Comparison of ENCODE assay signal across 17 cellular contexts in the genomic region with DNA sequence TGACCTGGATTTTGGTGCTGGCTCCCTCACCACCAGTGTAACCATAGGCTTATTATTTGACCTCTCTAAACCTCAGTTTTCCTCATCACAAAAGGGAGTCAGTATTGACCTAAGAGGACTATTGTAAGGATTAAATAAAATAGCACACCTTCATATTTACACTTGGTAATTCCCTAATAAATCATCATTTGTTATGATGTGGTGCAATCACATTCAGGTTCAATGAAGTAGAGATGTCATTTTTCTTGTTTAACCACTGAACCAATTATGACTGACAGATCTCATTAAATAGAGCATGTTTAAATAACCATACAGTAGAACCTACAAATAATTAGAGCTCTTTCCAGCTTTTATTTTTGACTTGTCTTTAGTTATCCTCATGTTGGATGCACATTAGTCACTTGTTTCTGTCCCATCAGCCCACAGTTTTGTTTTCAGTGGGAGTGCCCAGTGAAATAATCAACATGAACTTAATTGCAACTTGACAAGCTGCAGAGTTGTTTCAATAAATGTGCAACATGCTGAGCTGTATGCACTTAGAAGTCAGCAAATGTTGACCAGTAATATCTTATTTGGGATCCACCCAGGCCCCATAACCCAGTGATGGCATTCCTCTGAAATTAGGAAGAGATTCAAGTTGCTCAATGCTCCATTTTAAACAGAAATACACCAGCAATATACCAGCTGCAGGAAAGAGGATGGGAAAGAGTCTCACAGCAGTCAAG.
DNase-seq lines count a peak whose midpoint lies in the region; ATAC-seq, FAIRE-seq and TF ChIP-seq lines count a peak whose summit lies in the region.
"Had no signal": no experiment of that assay in that cellular context is flagged by ENCODE, and none has a peak within 500 bp of the region (broad histone marks: within the 10 kb centered on the region; RNA-seq: fewer than 3 reads in every experiment).

No MANE protein-coding gene starts in this region.

- H3K27ac ChIP-seq in astrocyte (ENCODE audit: low read depth, low read length) (no peak overlapping the region), upper lobe of left lung (no peak overlapping the region)
- H3K27ac ChIP-seq: BLaER1 had no signal

- H3K79me2 ChIP-seq in astrocyte (ENCODE audit: insufficient read depth, low read length), result no peaks in the 10 kb centered on the region

- H3K36me3 Mint-ChIP-seq in astrocyte (ENCODE audit: low read depth, unreplicated experiment), result no peaks in the 10 kb centered on the region
- H3K36me3 Mint-ChIP-seq: CD8-positive, alpha-beta memory T cell had no signal

- TF ChIP-seq EP300 in upper lobe of left lung (IDR thresholded peaks at IDR 0.05), result no peak

- no peaks in the 10 kb centered on the region for H3K27me3 ChIP-seq in astrocyte (ENCODE audit: insufficient read depth, low read length)
- no peaks in the 10 kb centered on the region for H3K27me3 ChIP-seq in upper lobe of left lung
- H3K27me3 ChIP-seq: BLaER1 had no signal

- ATAC-seq in GM18502 (IDR thresholded peaks at IDR 0.05; ENCODE audit: poor library complexity, unreplicated experiment) (no peak), upper lobe of left lung (ENCODE audit: low FRiP score in 2 of 2) (no peak)
- ATAC-seq: HCT116 had no signal

- H3K4me1 Mint-ChIP-seq in astrocyte (ENCODE audit: low read depth, unreplicated experiment), result peaks cover 3% of the 10 kb centered on the region
- H3K4me1 Mint-ChIP-seq: CD8-positive, alpha-beta memory T cell had no signal

- H3K4me3 ChIP-seq in astrocyte (ENCODE audit: insufficient read depth, low read depth, low read length) (no peak overlapping the region), foreskin fibroblast (ENCODE audit: low read depth in 1 of 2, low read length in 2 of 2) (no peak overlapping the region), upper lobe of left lung (no peak overlapping the region)
- H3K4me3 ChIP-seq: BLaER1 had no signal

- no peaks in the 10 kb centered on the region for H3K36me3 ChIP-seq in astrocyte (ENCODE audit: insufficient read depth, low read length)
- no peaks in the 10 kb centered on the region for H3K36me3 ChIP-seq in upper lobe of left lung
- H3K36me3 ChIP-seq: BLaER1 had no signal

- H3K4me3 Mint-ChIP-seq in astrocyte (ENCODE audit: unreplicated experiment), result no peak overlapping the region
- H3K4me3 Mint-ChIP-seq: CD8-positive, alpha-beta memory T cell had no signal

- no peak overlapping the region for H2AFZ ChIP-seq in astrocyte (ENCODE audit: low read depth, low read length)

- H3K9me3 ChIP-seq in astrocyte (ENCODE audit: insufficient read depth, low read depth, low read length) (no peaks in the 10 kb centered on the region), upper lobe of left lung (no peaks in the 10 kb centered on the region)
- H3K9me3 ChIP-seq: BLaER1 had no signal

- TF ChIP-seq CTCF in astrocyte (IDR thresholded peaks at IDR 0.05; ENCODE audit: insufficient read depth, low read depth, low read length), result no peak
- no peak for TF ChIP-seq CTCF in foreskin fibroblast (IDR thresholded peaks at IDR 0.05; ENCODE audit: low read depth, low read length)
- no peak for TF ChIP-seq CTCF in upper lobe of left lung (IDR thresholded peaks at IDR 0.05)

- no peaks in the 10 kb centered on the region for H4K20me1 ChIP-seq in astrocyte (ENCODE audit: insufficient read depth, low read length)
- H4K20me1 ChIP-seq: BLaER1 had no signal

- no peaks in the 10 kb centered on the region for H3K4me1 ChIP-seq in astrocyte (ENCODE audit: insufficient read depth, low read length)
- H3K4me1 ChIP-seq in upper lobe of left lung, result peaks cover 0 to 3% (median 1%) of the 10 kb centered on the region in 4 donors
- H3K4me1 ChIP-seq: BLaER1 had no signal

- peak; percentile 40 for DNase-seq in AG20443 (ENCODE audit: low spot score)
- peak in 2 of 3 experiments; percentile 65 to 91 for DNase-seq in NCI-H1417 (lab: John Stamatoyannopoulos, UW)
- DNase-seq in astrocyte (ENCODE audit: low read depth), result no peak
- DNase-seq in foreskin fibroblast, result peak; percentile 67 to 81
- no peak for DNase-seq in dermis blood vessel endothelial cell
- DNase-seq in NCI-H345 (lab: John Stamatoyannopoulos, UW), result no peak
- no peak for DNase-seq in upper lobe of left lung
- DNase-seq: CD8-positive, alpha-beta memory T cell; DMS 273 treated with DMSO at 0.1 percent for 48 hours; MV-4-11; NCI-H1694; NCI-H446; NK-92 treated with Interleukin-12 subunit alpha and Interleukin-12 subunit beta, amount 100 ng/mL, for 24 hours had no signal

- peak; percentile 45 for FAIRE-seq in astrocyte (lab: Jason Lieb, UNC)
- FAIRE-seq: GM19239 had no signal

- TF ChIP-seq POLR2A in upper lobe of left lung (IDR thresholded peaks at IDR 0.05), result no peak

- no peaks in the 10 kb centered on the region for H3K9me3 Mint-ChIP-seq in astrocyte (ENCODE audit: unreplicated experiment)
- H3K9me3 Mint-ChIP-seq: CD8-positive, alpha-beta memory T cell had no signal

- H3K9ac ChIP-seq in astrocyte (ENCODE audit: low read length), result no peak overlapping the region
- H3K9ac ChIP-seq: BLaER1 had no signal

- H3K4me2 ChIP-seq in astrocyte (ENCODE audit: low read length), result no peak overlapping the region
- H3K4me2 ChIP-seq: BLaER1 had no signal

- no peaks in the 10 kb centered on the region for H3K27me3 Mint-ChIP-seq in astrocyte (ENCODE audit: low read depth, unreplicated experiment)
- H3K27me3 Mint-ChIP-seq: CD8-positive, alpha-beta memory T cell had no signal

- H3K27ac Mint-ChIP-seq in astrocyte (ENCODE audit: unreplicated experiment), result no peak overlapping the region
- H3K27ac Mint-ChIP-seq: CD8-positive, alpha-beta memory T cell had no signal

Comparison
In these comparisons a context has a peak if more than half of its experiments do, and no peak if none do; other contexts are left out.
1. DNase-seq: peak in AG20443 (single experiment), NCI-H1417 (2 of 3) and foreskin fibroblast (2 of 2); none in astrocyte (single experiment), dermis blood vessel endothelial cell (single experiment), NCI-H345 (single experiment) and upper lobe of left lung (0 of 2).